Comparison of ENCODE assay signal across 8 cellular contexts in the genomic region with DNA sequence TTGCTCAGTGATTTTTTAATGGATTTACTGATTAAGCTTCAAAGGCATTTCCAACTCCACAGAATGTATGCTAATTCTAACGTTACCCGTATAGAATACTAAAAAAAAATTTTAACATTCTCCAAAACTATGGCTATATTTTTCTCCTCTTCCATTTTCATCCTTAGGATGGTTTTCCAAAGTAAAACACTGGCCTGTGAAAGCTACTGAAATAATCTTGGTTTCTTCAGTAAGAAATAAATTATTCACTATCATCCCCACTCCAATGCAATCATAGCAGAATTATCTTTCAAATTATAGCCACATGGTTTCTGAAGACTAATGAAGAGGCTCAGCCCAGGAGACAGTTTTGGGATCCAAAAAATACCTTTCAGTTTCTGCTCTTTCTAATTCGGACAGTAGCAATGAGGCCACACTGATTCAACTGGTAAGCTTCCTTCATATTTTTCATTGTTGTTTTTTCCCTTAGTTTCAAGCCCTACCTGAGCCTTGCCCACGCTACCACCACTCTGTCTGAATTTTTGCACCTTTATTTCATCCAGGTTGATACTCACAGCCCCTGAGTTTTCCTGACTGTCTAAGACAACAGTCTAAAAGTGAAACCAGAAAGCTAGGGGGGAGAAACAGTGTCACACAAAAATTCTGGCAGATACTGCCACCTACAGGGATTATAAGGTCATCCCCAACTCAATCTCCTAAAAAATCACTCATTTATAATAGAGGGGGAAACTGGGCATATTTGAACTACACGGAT.
A peak's percentile ranks its signal among the peaks of the same experiment; 100 is the strongest.
DNase-seq lines count a peak whose midpoint lies in the region; ATAC-seq and TF ChIP-seq lines count a peak whose summit lies in the region.

No MANE protein-coding gene starts in this region.

- H3K9ac ChIP-seq in mesendoderm (ENCODE audit: low read length): no peak overlapping the region

- H3K79me1 ChIP-seq in mesendoderm (ENCODE audit: low read length): no peaks in the 10 kb centered on the region

- no peaks in the 10 kb centered on the region for H3K79me2 ChIP-seq in mesendoderm (ENCODE audit: control insufficient read depth, insufficient read depth, low read length)

- no peak for DNase-seq in AG04450 (ENCODE audit: low read depth, low spot score)
- peak; percentile 0 for DNase-seq in MG63
- peak; percentile 45 for DNase-seq in RWPE1 (ENCODE audit: low spot score)
- peak in 1 of 10 donors; percentile 38 for DNase-seq in dorsolateral prefrontal cortex
- peak; percentile 37 for DNase-seq in mesendoderm
- no peak for DNase-seq in lower leg skin (ENCODE audit: low spot score in 2 of 2)

- H3K4ac ChIP-seq in mesendoderm (ENCODE audit: low read depth, low read length): no peak overlapping the region

- no peak overlapping the region for H2BK120ac ChIP-seq in mesendoderm (ENCODE audit: low read depth, low read length)

- POLR2A ChIA-PET in AG04450 (lab: Yijun Ruan, JAX): no interaction called here
- POLR2A ChIA-PET in RWPE1 (lab: Yijun Ruan, JAX; ENCODE audit: low non-redundant PET): no interaction called here

- TF ChIP-seq CTCF in AG04450 (IDR thresholded peaks at IDR 0.05; ENCODE audit: low read depth, low read length) (peak; percentile 23; the same call in 1 of the 2 replicates), GM12874 (IDR thresholded peaks at IDR 0.05; ENCODE audit: insufficient read depth, low read depth, low read length) (peak; percentile 38; the same call in 1 of the 2 replicates), RWPE1 (conservative IDR thresholded peaks at IDR 0.05; ENCODE audit: low read depth) (peak; percentile 54), dorsolateral prefrontal cortex (IDR thresholded peaks at IDR 0.05 in 54 of 56, conservative IDR thresholded peaks at IDR 0.05 in 2 of 56; ENCODE audit: low read depth in 1 of 56, partially characterized antibody in 56 of 56) (peak; percentile 50 to 86 (median 74)), lower leg skin (IDR thresholded peaks at IDR 0.05) (no peak)

- H3K36me3 ChIP-seq in MG63 (no peaks in the 10 kb centered on the region), mesendoderm (ENCODE audit: control insufficient read depth, insufficient read depth, low read length) (no peaks in the 10 kb centered on the region)

- WGBS in mesendoderm (ENCODE audit: extremely low coverage, insufficient coverage, low lambda C conversion rate): 100% methylated on average over 2 of the region's 5 CpGs
- whole genome bisulfite sequencing in lower leg skin, 2 donors: 27 to 28% methylated on average over 5 of the region's 5 CpGs

- intact Hi-C loops in dorsolateral prefrontal cortex (cut with DNase I) (loop anchor here (2.0 to 10.0 kb wide), 4 partner anchors 372 to 529 kb away; no protein-coding TSS in a partner anchor), lower leg skin (cut with DNase I; ENCODE audit: low total_unique reads) (no loop called here)

- peak overlapping the region; percentile 64 for H2BK15ac ChIP-seq in mesendoderm (replicated peaks; ENCODE audit: low read depth)

- no peaks in the 10 kb centered on the region for H3K4me1 ChIP-seq in mesendoderm (ENCODE audit: control insufficient read depth, low read depth, low read length)

- no peak overlapping the region for H3K23ac ChIP-seq in mesendoderm (ENCODE audit: low read length)

- peak; percentile 97 for ATAC-seq in HG02571 (IDR thresholded peaks at IDR 0.05; ENCODE audit: unreplicated experiment)

- no peak for TF ChIP-seq POLR2A in lower leg skin (IDR thresholded peaks at IDR 0.05)

- H4K8ac ChIP-seq in mesendoderm (ENCODE audit: low read depth, low read length): no peak overlapping the region

- H3K9me3 ChIP-seq in AG04450 (ENCODE audit: control insufficient read depth, insufficient read depth, low read length): 0 out of 2 replicates have a peak, but pooled peaks cover 1% of the 10 kb centered on the region
- H3K9me3 ChIP-seq in MG63: no peaks in the 10 kb centered on the region

- no peak overlapping the region for H4K5ac ChIP-seq in mesendoderm (ENCODE audit: low read length)

- H3K27me3 ChIP-seq in AG04450 (ENCODE audit: control insufficient read depth, insufficient read depth, low read length) (no peaks in the 10 kb centered on the region), MG63 (no peaks in the 10 kb centered on the region), dorsolateral prefrontal cortex (no peaks in the 10 kb centered on the region), mesendoderm (ENCODE audit: insufficient read depth, low read length, poor library complexity) (no peaks in the 10 kb centered on the region)

- H3K4me3 ChIP-seq in AG04450 (ENCODE audit: low read depth, low read length): no peak overlapping the region
- H3K4me3 ChIP-seq in MG63: peak overlapping the region; percentile 40
- H3K4me3 ChIP-seq in dorsolateral prefrontal cortex: peak overlapping the region in 58 of 59 donors; percentile 0 to 67 (median 46)
- no peak overlapping the region for H3K4me3 ChIP-seq in mesendoderm (ENCODE audit: low read length)
- H3K4me3 ChIP-seq in lower leg skin (ENCODE audit: low read depth, poor library complexity, severe bottlenecking): no peak overlapping the region

- no peak overlapping the region for H3K56ac ChIP-seq in mesendoderm (ENCODE audit: low read length)

- H2AK5ac ChIP-seq in mesendoderm (ENCODE audit: low read length): no peak overlapping the region

- CTCF ChIA-PET in AG04450 (lab: Charles Lee) (interaction anchor here (0.5 kb wide), 1 partner anchor 1158 kb away, joined by 5 read pairs; no protein-coding TSS in a partner anchor), RWPE1 (lab: Yijun Ruan, JAX) (interaction anchor here (0.6 to 1.4 kb wide), 4 partner anchors 8 to 450 kb away, joined by 3 read pairs; no protein-coding TSS in a partner anchor)

- H2BK5ac ChIP-seq in mesendoderm (ENCODE audit: low read length): no peak overlapping the region

- H3K18ac ChIP-seq in mesendoderm (ENCODE audit: low read length): no peak overlapping the region

- H3K4me2 ChIP-seq in mesendoderm (ENCODE audit: low read length): no peak overlapping the region

- H3K27ac ChIP-seq in AG04450 (ENCODE audit: low read depth, low read length) (no peak overlapping the region), RWPE1 (no peak overlapping the region), dorsolateral prefrontal cortex (peak overlapping the region in 19 of 59 donors; percentile 2 to 71 (median 28)), mesendoderm (ENCODE audit: low read depth, low read length) (no peak overlapping the region)

Comparison
In these comparisons a context has a peak if more than half of its experiments do, and no peak if none do; other contexts are left out.
1. DNase-seq: peak in MG63 (single experiment), RWPE1 (single experiment) and mesendoderm (single experiment); none in AG04450 (single experiment) and lower leg skin (0 of 2).
2. H3K4me3 ChIP-seq: peak in MG63 (single experiment) and dorsolateral prefrontal cortex (58 of 59); none in AG04450 (single experiment), mesendoderm (single experiment) and lower leg skin (single experiment).
3. CTCF ChIP-seq: peak in AG04450 (single experiment), GM12874 (single experiment), RWPE1 (single experiment) and dorsolateral prefrontal cortex (56 of 56); none in lower leg skin (0 of 3).